In genomic region chr11:65860278-65861164, GRCh38 we compare ENCODE assay signal across 1 cellular context.
A peak's percentile ranks its signal among the peaks of the same experiment; 100 is the strongest.
TF ChIP-seq lines count a peak whose summit lies in the region.

Gene MUS81, plus strand, starts transcription at chr11:65860433. Its CDS starts 321 bp downstream, at chr11:65860754.

TF ChIP-seq in K562, 482 proteins besides CTCF, POLR2A, EP300 and RAD21 (continued from another document and continues in another):
- TF ChIP-seq THRA (IDR thresholded peaks at IDR 0.05) (no peak), SIX5 (IDR thresholded peaks at IDR 0.05; ENCODE audit: borderline replicate concordance in 1 of 2, insufficient read depth in 1 of 2, low read depth in 1 of 2, low read length in 2 of 2) (0 out of 4 replicates have a peak, but pooled peaks of 1 of the 2 experiments have one; percentile 11), EGR1 (conservative IDR thresholded peaks at IDR 0.05) (peak; percentile 71), FOXO4 (CRISPR knock-in tag; IDR thresholded peaks at IDR 0.05) (no peak), ZNF431 (CRISPR knock-in tag; IDR thresholded peaks at IDR 0.05) (no peak; the same call in 1 of the 2 replicates), NCOR1 (IDR thresholded peaks at IDR 0.05) (peak; percentile 70), TEAD1 (CRISPR knock-in tag; IDR thresholded peaks at IDR 0.05) (0 out of 4 replicates have a peak, but pooled peaks of 1 of the 2 experiments have one; percentile 34), CHD2 (IDR thresholded peaks at IDR 0.05; ENCODE audit: low read depth, low read length) (no peak), MCM2 (IDR thresholded peaks at IDR 0.05; ENCODE audit: low read depth) (no peak), ZNF57 (CRISPR knock-in tag; IDR thresholded peaks at IDR 0.05) (no peak), ZNF444 (CRISPR knock-in tag; IDR thresholded peaks at IDR 0.05) (no peak), SMARCC2 (IDR thresholded peaks at IDR 0.05; ENCODE audit: low read depth) (no peak), ZNF518B (CRISPR knock-in tag; IDR thresholded peaks at IDR 0.05) (no peak), CHD7 (IDR thresholded peaks at IDR 0.05; ENCODE audit: low read depth, low read length) (peak; percentile 36), MTF1 (CRISPR knock-in tag; IDR thresholded peaks at IDR 0.05; ENCODE audit: borderline replicate concordance) (no peak), DLX4 (CRISPR knock-in tag; IDR thresholded peaks at IDR 0.05) (no peak), HSF4 (CRISPR knock-in tag; IDR thresholded peaks at IDR 0.05; ENCODE audit: borderline replicate concordance) (no peak), IFI16 (CRISPR knock-in tag; IDR thresholded peaks at IDR 0.05) (no peak), E2F4 (CRISPR knock-in tag; IDR thresholded peaks at IDR 0.05; ENCODE audit: low read depth) (no peak), ETV1 (tag; conservative IDR thresholded peaks at IDR 0.05; ENCODE audit: low read depth) (peak; percentile 74), ZSCAN32 (CRISPR knock-in tag; IDR thresholded peaks at IDR 0.05) (peak; percentile 42; the same call in 1 of the 2 replicates), DEAF1 (CRISPR knock-in tag; IDR thresholded peaks at IDR 0.05) (no peak), ZNF398 (CRISPR knock-in tag; IDR thresholded peaks at IDR 0.05) (no peak), STAT5B (CRISPR knock-in tag; IDR thresholded peaks at IDR 0.05) (no peak), JUN (IDR thresholded peaks at IDR 0.05; ENCODE audit: borderline replicate concordance, low read depth, low read length) (no peak; the same call in 1 of the 2 replicates), JUN (CRISPR knock-in tag; IDR thresholded peaks at IDR 0.05; ENCODE audit: borderline replicate concordance) (no peak), MTA2 (IDR thresholded peaks at IDR 0.05; ENCODE audit: low read depth) (no peak), KHSRP (IDR thresholded peaks at IDR 0.05) (no peak), SMARCA5 (IDR thresholded peaks at IDR 0.05) (no peak; the same call in 1 of the 2 replicates), ESRRA (IDR thresholded peaks at IDR 0.05; ENCODE audit: borderline replicate concordance, low read depth) (peak; percentile 81; the same call in 1 of the 2 replicates), HNRNPH1 (optimal IDR thresholded peaks at IDR 0.05; ENCODE audit: low read depth, low read length) (no peak), ZNF24 (IDR thresholded peaks at IDR 0.05) (no peak)
